In genomic region chr20:8388146-8388545, GRCh38 we compare ENCODE assay signal across 17 cellular contexts.
DNase-seq lines count a peak whose midpoint lies in the region; ATAC-seq and TF ChIP-seq lines count a peak whose summit lies in the region.
"Had no signal": no experiment of that assay in that cellular context is flagged by ENCODE, and none has a peak within 500 bp of the region (broad histone marks: within the 10 kb centered on the region; RNA-seq: fewer than 3 reads in every experiment).

No MANE protein-coding gene starts in this region.

- peak overlapping the region; percentile 35 for H3K4me2 ChIP-seq in skeletal muscle satellite cell (ENCODE audit: low read length)
- H3K4me2 ChIP-seq: hepatocyte had no signal

- no peaks in the 10 kb centered on the region for H3K9me3 ChIP-seq in skeletal muscle satellite cell (replicated peaks; ENCODE audit: low read length)
- H3K9me3 ChIP-seq: Caco-2 had no signal

- no peak for ATAC-seq in HG03025 (IDR thresholded peaks at IDR 0.05; ENCODE audit: low FRiP score, unreplicated experiment)
- ATAC-seq: HCT116; left ventricle myocardium superior; natural killer cell; Right ventricle myocardium inferior; sciatic nerve; stimulated activated naive CD8-positive, alpha-beta T cell treated with anti-CD3 and anti-CD28 coated beads, Interleukin-15, amount 100 ng/mL, for 72 hours had no signal

- H3K4me3 ChIP-seq in fibroblast of the aortic adventitia (ENCODE audit: low read depth, low read length) = no peak overlapping the region
- no peak overlapping the region for H3K4me3 ChIP-seq in skeletal muscle satellite cell (ENCODE audit: low read length)
- H3K4me3 ChIP-seq: hepatocyte had no signal

- H3K27me3 ChIP-seq in skeletal muscle satellite cell (ENCODE audit: control insufficient read depth, insufficient read depth, low read length) = no peaks in the 10 kb centered on the region
- H3K27me3 ChIP-seq: hepatocyte had no signal

- H3K4me1 ChIP-seq in skeletal muscle satellite cell (ENCODE audit: control insufficient read depth, insufficient read depth, low read length) = peaks cover 12% of the 10 kb centered on the region

- no peaks in the 10 kb centered on the region for H3K36me3 ChIP-seq in skeletal muscle satellite cell (ENCODE audit: insufficient read depth, low read length)

- H3K9ac ChIP-seq in skeletal muscle satellite cell (ENCODE audit: low read depth, low read length) = peak overlapping the region; percentile 53

- no peak for TF ChIP-seq CTCF in fibroblast of the aortic adventitia (IDR thresholded peaks at IDR 0.05; ENCODE audit: insufficient read depth, low read length)

- DNase-seq in GM04503 (ENCODE audit: low read depth) (peak; percentile 61), amniotic epithelial cell (ENCODE audit: low read depth) (peak; percentile 79), fibroblast of the aortic adventitia (ENCODE audit: low read depth) (peak; percentile 77), iPS-NIHi7 (ENCODE audit: extremely low spot score) (no peak), ecto neural progenitor cell (ENCODE audit: low spot score) (no peak)
- no peak for DNase-seq in stimulated activated CD4-positive, alpha-beta T cell treated with anti-CD3 and anti-CD28 coated beads, Interleukin-1b, Interleukin-23, amount 100 ng/mL, for 48 hours
- DNase-seq: Caco-2; left ventricle myocardium superior; natural killer cell; NCI-H1930; stimulated activated naive CD8-positive, alpha-beta T cell treated with anti-CD3 and anti-CD28 coated beads, Interleukin-15, amount 100 ng/mL, for 72 hours had no signal

Comparison
In these comparisons a context has a peak if more than half of its experiments do, and no peak if none do; other contexts are left out.
1. DNase-seq: peak in GM04503 (single experiment), amniotic epithelial cell (single experiment) and fibroblast of the aortic adventitia (single experiment); none in iPS-NIHi7 (single experiment), stimulated activated CD4-positive, alpha-beta T cell treated with anti-CD3 and anti-CD28 coated beads, Interleukin-1b, Interleukin-23, amount 100 ng/mL, for 48 hours (single experiment) and ecto neural progenitor cell (single experiment).